28 cellular contexts compared by ENCODE assay signal in genomic region chr5:79191457-79191856, GRCh38. TPM values are rescaled to one million over a fixed set of nuclear protein-coding genes. Genes with fewer than 3 reads are reported as not detected.
DNase-seq lines count a peak whose midpoint lies in the region; ATAC-seq and TF ChIP-seq lines count a peak whose summit lies in the region.
"Had no signal": no experiment of that assay in that cellular context is flagged by ENCODE, and none has a peak within 500 bp of the region (broad histone marks: within the 10 kb centered on the region; RNA-seq: fewer than 3 reads in every experiment).

No MANE protein-coding gene starts in this region.

- ATAC-seq in GM18909 (IDR thresholded peaks at IDR 0.05; ENCODE audit: poor library complexity, unreplicated experiment) (no peak), upper lobe of right lung (no peak)
- ATAC-seq: activated CD8-positive, alpha-beta memory T cell treated with anti-CD3 and anti-CD28 coated beads, Interleukin-2, amount 10 ng/mL, durations not matched to agents 7 days and 5 days; activated T-cell treated with anti-CD3 and anti-CD28 coated beads, Interleukin-2, amount 50 U/mL, for 72 hours; HCT116; left ventricle myocardium superior; Right ventricle myocardium inferior; stimulated activated naive B cell treated with anti-CD40 and anti-IgM and Interleukin-4, amounts not matched to agents 10 μg/mL and 1 μg/mL and 100 μg/mL, for 72 hours had no signal

- no peaks in the 10 kb centered on the region for H3K4me1 ChIP-seq in upper lobe of right lung
- H3K4me1 ChIP-seq: prostate gland had no signal

- no peak for TF ChIP-seq CTCF in upper lobe of right lung (IDR thresholded peaks at IDR 0.05)

- H3K4me3 ChIP-seq in upper lobe of right lung = no peak overlapping the region
- H3K4me3 ChIP-seq: dorsolateral prefrontal cortex, prostate gland, sigmoid colon had no signal

- no peaks in the 10 kb centered on the region for H3K9me3 ChIP-seq in upper lobe of right lung
- H3K9me3 ChIP-seq: neutrophil, prostate gland, sigmoid colon had no signal

- intact Hi-C loops in upper lobe of right lung (cut with DNase I) = no loop called here

- peak; percentile 52 for DNase-seq in DMS 273 (lab: John Stamatoyannopoulos, UW; ENCODE audit: unreplicated experiment)
- peak; percentile 7 for DNase-seq in NAMALWA (ENCODE audit: low spot score)
- peak; percentile 71 for DNase-seq in SK-N-DZ (ENCODE audit: low spot score)
- peak; percentile 9 for DNase-seq in iPS DF 19.7 (ENCODE audit: low read depth, low spot score)
- no peak for DNase-seq in NCI-H1436 (lab: John Stamatoyannopoulos, UW)
- DNase-seq in upper lobe of right lung = no peak
- DNase-seq: activated B cell treated with CpG ODN at 0.5 μM for 24 hours; activated CD8-positive, alpha-beta memory T cell treated with anti-CD3 and anti-CD28 coated beads, Interleukin-2, amount 10 ng/mL, durations not matched to agents 7 days and 5 days; activated naive CD4-positive, alpha-beta T cell; activated T-cell treated with anti-CD3 and anti-CD28 coated beads, Interleukin-2, amount 50 U/mL, for 72 hours; CD4-positive, alpha-beta T cell; dorsolateral prefrontal cortex; hypothalamus; islet precursor cell; left ventricle myocardium superior; NCI-H1048; NCI-H1694 treated with DMSO at 0.1 percent for 48 hours; OCI-M1; sigmoid colon; stimulated activated CD4-positive, alpha-beta T cell treated with anti-CD3 and anti-CD28 coated beads, Interleukin-4, amount 100 ng/mL, for 4 hours; stimulated activated naive B cell treated with anti-CD40 and anti-IgM and Interleukin-4, amounts not matched to agents 10 μg/mL and 1 μg/mL and 100 μg/mL, for 72 hours; T1000 had no signal

- H3K36me3 ChIP-seq in upper lobe of right lung = no peaks in the 10 kb centered on the region
- H3K36me3 ChIP-seq: neutrophil, prostate gland, sigmoid colon had no signal

- no peak overlapping the region for H3K27ac ChIP-seq in upper lobe of right lung
- H3K27ac ChIP-seq: dorsolateral prefrontal cortex, HL-60, neutrophil, prostate gland, sigmoid colon had no signal

- no peaks in the 10 kb centered on the region for H3K27me3 ChIP-seq in upper lobe of right lung
- H3K27me3 ChIP-seq: dorsolateral prefrontal cortex, neutrophil, sigmoid colon had no signal

RNA-seq across cellular contexts. Expression of gene JMY, which starts 44.5 kb away (rescaled TPM):
- 7.1 and 8.2 TPM in 2 replicates for polyA plus RNA-seq in SK-N-DZ (2014; cell fraction: cytosol; rRNA removed)
- 11.5 and 12.4 TPM in 2 replicates for polyA plus RNA-seq in SK-N-DZ (2014; cell fraction: nucleus; rRNA removed)
- 10.9 TPM for total RNA-seq in upper lobe of right lung

Comparison
In these comparisons a context has a peak if more than half of its experiments do, and no peak if none do; other contexts are left out.
1. DNase-seq: peak in DMS 273 (single experiment), NAMALWA (single experiment), SK-N-DZ (single experiment) and iPS DF 19.7 (single experiment); none in NCI-H1436 (single experiment) and upper lobe of right lung (single experiment).